In the genomic region with DNA sequence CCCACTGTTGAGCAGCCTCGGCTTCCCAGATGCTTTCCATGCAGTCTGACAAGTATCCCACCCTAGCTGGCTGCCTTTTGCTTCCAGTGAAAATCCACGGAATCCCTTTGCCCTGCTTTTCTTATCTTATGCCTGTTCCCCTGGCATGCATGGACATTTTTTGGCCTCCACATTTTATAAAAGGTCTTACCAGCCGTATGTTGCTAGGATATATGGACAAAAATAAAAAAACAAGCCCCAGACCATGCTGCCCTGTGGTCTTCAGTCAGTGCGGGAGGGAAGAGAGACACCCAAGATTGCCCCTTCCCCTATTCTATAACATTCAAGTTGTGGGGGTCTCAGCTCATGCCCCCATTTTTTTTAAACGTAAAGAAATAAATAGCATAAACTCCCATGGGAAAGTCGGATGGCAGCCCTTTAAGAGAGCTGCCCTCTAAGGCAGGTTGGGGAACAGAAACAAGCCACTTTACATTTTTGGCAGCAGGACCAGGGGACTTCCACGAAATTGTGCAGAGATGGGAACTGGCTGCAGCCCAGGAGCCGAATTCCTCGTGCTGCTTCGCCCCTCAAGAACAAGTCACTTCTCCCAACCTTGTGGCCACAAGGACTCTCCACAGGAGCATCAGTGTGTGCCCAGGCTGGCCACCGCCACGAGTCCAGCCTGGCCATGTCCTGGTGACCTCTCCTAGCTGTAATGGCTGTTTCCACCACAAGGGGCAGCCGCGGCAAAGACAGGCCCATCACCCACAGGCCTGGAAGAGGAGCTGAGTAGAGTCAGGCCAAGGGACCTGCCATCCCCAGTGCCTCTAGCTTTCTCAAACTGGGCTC, we compare ENCODE assay signal across 8 cellular contexts.
DNase-seq lines count a peak whose midpoint lies in the region; ATAC-seq and TF ChIP-seq lines count a peak whose summit lies in the region.

No MANE protein-coding gene starts in this region.

- H3F3A ChIP-seq in smooth muscle cell (ENCODE audit: low read depth) = no peaks in the 10 kb centered on the region

- no peaks in the 10 kb centered on the region for H3K9me3 ChIP-seq in RWPE2 (ENCODE audit: severe bottlenecking)
- H3K9me3 ChIP-seq in smooth muscle cell (replicated peaks; ENCODE audit: low read depth) = no peaks in the 10 kb centered on the region

- no peaks in the 10 kb centered on the region for H3K79me2 ChIP-seq in smooth muscle cell (ENCODE audit: low read depth)

- H3K36me3 ChIP-seq in RWPE2 (ENCODE audit: low read depth) (no peaks in the 10 kb centered on the region), smooth muscle cell (ENCODE audit: low read depth) (no peaks in the 10 kb centered on the region)

- no peak overlapping the region for H3K9ac ChIP-seq in smooth muscle cell (ENCODE audit: low read depth)

- no peak overlapping the region for H2AFZ ChIP-seq in smooth muscle cell (ENCODE audit: low read depth)

- peak; percentile 92 for TF ChIP-seq CTCF in GM12864 (IDR thresholded peaks at IDR 0.05; ENCODE audit: low read depth, low read length, missing control alignments)
- TF ChIP-seq CTCF in RWPE2 (IDR thresholded peaks at IDR 0.05; ENCODE audit: poor library complexity, severe bottlenecking) = peak; percentile 88
- peak; percentile 76 for TF ChIP-seq CTCF in smooth muscle cell (IDR thresholded peaks at IDR 0.05; ENCODE audit: borderline replicate concordance, insufficient read depth, poor library complexity, severe bottlenecking)

- H3K4me1 ChIP-seq in RWPE2 (ENCODE audit: insufficient read depth, poor library complexity, severe bottlenecking) (no peaks in the 10 kb centered on the region), smooth muscle cell (ENCODE audit: low read depth) (no peaks in the 10 kb centered on the region)

- no peaks in the 10 kb centered on the region for H3K27me3 ChIP-seq in RWPE2 (ENCODE audit: insufficient read depth, poor library complexity, severe bottlenecking)
- no peaks in the 10 kb centered on the region for H3K27me3 ChIP-seq in smooth muscle cell (ENCODE audit: low read depth)

- H3K4me2 ChIP-seq in smooth muscle cell = no peak overlapping the region

- 50% methylated on average over 14 of the region's 14 CpGs for WGBS in smooth muscle cell (ENCODE audit: low lambda C conversion rate)

- H3K27ac ChIP-seq in RWPE2 (ENCODE audit: poor library complexity, severe bottlenecking) (no peak overlapping the region), smooth muscle cell (ENCODE audit: low read depth) (no peak overlapping the region)

- peak; percentile 60 for ATAC-seq in HG02642 (IDR thresholded peaks at IDR 0.05; ENCODE audit: poor library complexity, unreplicated experiment)
- ATAC-seq in RWPE2 (ENCODE audit: low read depth) = peak; percentile 89
- ATAC-seq in HG03342 (IDR thresholded peaks at IDR 0.05; ENCODE audit: unreplicated experiment) = no peak

- no peak for DNase-seq in GM12864 (ENCODE audit: low read depth)
- DNase-seq in RWPE2 (ENCODE audit: low spot score) = no peak
- peak; percentile 55 for DNase-seq in astrocyte of the hippocampus (ENCODE audit: low read depth, low spot score)
- peak; percentile 46 for DNase-seq in iPS DF 4.7 (ENCODE audit: extremely low read depth, low spot score)
- DNase-seq in smooth muscle cell (lab: John Stamatoyannopoulos, UW; ENCODE audit: unreplicated experiment) = peak; percentile 33
- DNase-seq in foreskin melanocyte = no peak

- H3K4me3 ChIP-seq in GM12864 (ENCODE audit: low read depth, low read length) = no peak overlapping the region
- H3K4me3 ChIP-seq in RWPE2 (ENCODE audit: severe bottlenecking) = no peak overlapping the region
- no peak overlapping the region for H3K4me3 ChIP-seq in smooth muscle cell

- no peaks in the 10 kb centered on the region for H4K20me1 ChIP-seq in smooth muscle cell (ENCODE audit: low read depth)

Comparison
In these comparisons a context has a peak if more than half of its experiments do, and no peak if none do; other contexts are left out.
1. DNase-seq: peak in astrocyte of the hippocampus (single experiment), iPS DF 4.7 (single experiment) and smooth muscle cell (single experiment); none in GM12864 (single experiment), RWPE2 (single experiment) and foreskin melanocyte (single experiment).
2. Peak in every context shown above with its lines, with median percentiles within 50 percentile points of each other: CTCF ChIP-seq.